Comparison of ENCODE assay signal across 8 cellular contexts in the genomic region with DNA sequence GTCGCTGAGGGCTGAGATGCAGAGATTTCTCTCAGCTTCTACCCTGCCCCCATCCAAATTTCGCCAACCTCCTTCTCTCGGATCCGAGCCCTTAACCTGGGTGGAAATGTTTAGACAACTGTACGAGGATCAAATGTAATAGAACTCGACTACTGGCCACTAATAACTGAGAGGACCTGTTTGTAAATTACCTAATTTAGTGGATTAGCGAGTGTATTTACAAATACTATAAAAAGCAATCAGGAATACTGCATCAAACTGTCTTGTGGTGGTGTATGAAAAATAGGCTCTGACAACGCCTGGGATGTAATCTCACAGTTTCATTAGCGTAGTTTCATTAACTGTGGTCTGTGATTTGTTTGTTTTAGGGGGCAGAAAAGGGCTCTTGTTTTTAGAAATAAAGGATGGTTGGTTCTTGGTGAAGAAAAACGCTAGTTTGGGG. TPM values are rescaled to one million over a fixed set of nuclear protein-coding genes. Genes with fewer than 3 reads are reported as not detected.
DNase-seq lines count a peak whose midpoint lies in the region; ATAC-seq and TF ChIP-seq lines count a peak whose summit lies in the region.

No MANE protein-coding gene starts in this region.

- H3K4me1 ChIP-seq in ectodermal cell (ENCODE audit: control insufficient read depth, insufficient read depth, low read length), result peaks cover 11% of the 10 kb centered on the region

- H3K27me3 Mint-ChIP-seq in nephron (ENCODE audit: low read depth), result peaks cover 5% of the 10 kb centered on the region

- TF ChIP-seq CTCF in C4-2B (conservative IDR thresholded peaks at IDR 0.05) (no peak), LNCaP clone FGC (IDR thresholded peaks at IDR 0.05; ENCODE audit: control insufficient read depth, extremely low read depth, insufficient read depth) (no peak), nephron (IDR thresholded peaks at IDR 0.05; ENCODE audit: unreplicated experiment in 3 of 3) (no peak)

- ATAC-seq in HG03139 (IDR thresholded peaks at IDR 0.05; ENCODE audit: unreplicated experiment) (no peak), HG02938 (IDR thresholded peaks at IDR 0.05; ENCODE audit: unreplicated experiment) (no peak)

- H3K9me3 ChIP-seq in ectodermal cell (ENCODE audit: control insufficient read depth, low read length), result no peaks in the 10 kb centered on the region

- no peaks in the 10 kb centered on the region for H3K36me3 Mint-ChIP-seq in nephron (ENCODE audit: low read depth)

- H3K27ac ChIP-seq in C4-2B, result peak overlapping the region; percentile 84
- H3K27ac ChIP-seq in ectodermal cell (ENCODE audit: insufficient read depth, low read depth, low read length, poor library complexity, severe bottlenecking), result no peak overlapping the region

- H3K4me3 ChIP-seq in LNCaP clone FGC (ENCODE audit: low read depth, low read length) (peak overlapping the region; percentile 80), ectodermal cell (ENCODE audit: insufficient read depth, low read depth, low read length) (peak overlapping the region; percentile 80)

- DNase-seq in LNCaP clone FGC (ENCODE audit: low read depth) (no peak), NCI-H345 (lab: John Stamatoyannopoulos, UW) (no peak), DMS79 (lab: John Stamatoyannopoulos, UW) (no peak)

- peak overlapping the region; percentile 21 to 96 (median 56) for H3K27ac Mint-ChIP-seq in nephron

- H3K9me3 Mint-ChIP-seq in nephron, result no peaks in the 10 kb centered on the region

- peak overlapping the region; percentile 91 to 95 (median 95) for H3K4me3 Mint-ChIP-seq in nephron

- H3K36me3 ChIP-seq in ectodermal cell (ENCODE audit: control insufficient read depth, insufficient read depth, low read length), result no peaks in the 10 kb centered on the region

- 10 to 12% methylated on average over 7 to 10 of the region's 10 CpGs for WGBS in ectodermal cell, 2 experiments

- no peaks in the 10 kb centered on the region for H3K27me3 ChIP-seq in ectodermal cell (ENCODE audit: control insufficient read depth, insufficient read depth, low read length, poor library complexity, severe bottlenecking)

- H3K4me1 Mint-ChIP-seq in nephron, result peaks cover 60% of the 10 kb centered on the region

RNA-seq across cellular contexts. Expression of a gene that starts 1.3 kb away (rescaled TPM):
- polyA plus RNA-seq in ectodermal cell (2013, experiment 1 of 4), result 32.2 TPM
- 33.8 TPM for polyA plus RNA-seq in ectodermal cell (2013, experiment 2 of 4)
- polyA plus RNA-seq in ectodermal cell (2013, experiment 3 of 4), result 28.8 TPM
- polyA plus RNA-seq in ectodermal cell (2013, experiment 4 of 4), result 29.6 TPM
